In genomic region chr7:48089415-48089975, GRCh38 we compare ENCODE assay signal across 8 cellular contexts. TPM values are rescaled to one million over a fixed set of nuclear protein-coding genes. Genes with fewer than 3 reads are reported as not detected.
DNase-seq lines count a peak whose midpoint lies in the region; ATAC-seq and TF ChIP-seq lines count a peak whose summit lies in the region.

No MANE protein-coding gene starts in this region.

- H3K27ac ChIP-seq in esophagus (ENCODE audit: low read depth in 2 of 2, low read length in 1 of 2) = peak overlapping the region; percentile 88 to 98
- H3K27ac ChIP-seq in upper lobe of right lung = peak overlapping the region; percentile 92

- peak overlapping the region; percentile 48 for H3K4me3 ChIP-seq in Jurkat, Clone E6-1 (ENCODE audit: low read length)
- peak overlapping the region; percentile 82 to 86 for H3K4me3 ChIP-seq in esophagus (ENCODE audit: low read depth in 1 of 2, low read length in 2 of 2)
- peak overlapping the region; percentile 85 for H3K4me3 ChIP-seq in upper lobe of right lung

- no peaks in the 10 kb centered on the region for H3K27me3 Mint-ChIP-seq in natural killer cell treated with Interleukin-12 subunit alpha and Interleukin-12 subunit beta and Interleukin-15 and Interleukin-18, amount 100 ng/mL, for 72 hours

- intact Hi-C loops in upper lobe of right lung (cut with DNase I) = no loop called here

- H3K36me3 Mint-ChIP-seq in natural killer cell treated with Interleukin-12 subunit alpha and Interleukin-12 subunit beta and Interleukin-15 and Interleukin-18, amount 100 ng/mL, for 72 hours = peaks cover 26% of the 10 kb centered on the region

- in situ Hi-C loops in Caki2 (cut with HindIII; ENCODE audit: low pct_unique_long_range_greater_than_20kb, low sequenced_read_pairs) = no loop called here

- H3K27me3 ChIP-seq in esophagus (ENCODE audit: control insufficient read depth in 1 of 2, insufficient read depth in 2 of 2, low read length in 2 of 2) (no peaks in the 10 kb centered on the region), upper lobe of right lung (no peaks in the 10 kb centered on the region)

- peaks cover 70 to 76% of the 10 kb centered on the region in 2 donors for H3K4me1 Mint-ChIP-seq in natural killer cell treated with Interleukin-12 subunit alpha and Interleukin-12 subunit beta and Interleukin-15 and Interleukin-18, amount 100 ng/mL, for 72 hours (ENCODE audit: low read depth in 2 of 2)

- H3K4me1 ChIP-seq in esophagus (ENCODE audit: control insufficient read depth in 2 of 2, insufficient read depth in 2 of 2, low read length in 1 of 2) = peaks cover 3 to 11% of the 10 kb centered on the region in 2 donors
- H3K4me1 ChIP-seq in upper lobe of right lung = peaks cover 43% of the 10 kb centered on the region

- no peak for TF ChIP-seq CTCF in upper lobe of right lung (IDR thresholded peaks at IDR 0.05)

- peaks cover 2 to 5% of the 10 kb centered on the region in 2 donors for H3K36me3 ChIP-seq in esophagus (ENCODE audit: control insufficient read depth in 2 of 2, insufficient read depth in 2 of 2, low read length in 1 of 2)
- H3K36me3 ChIP-seq in upper lobe of right lung = peaks cover 22% of the 10 kb centered on the region

- H3K27ac Mint-ChIP-seq in natural killer cell treated with Interleukin-12 subunit alpha and Interleukin-12 subunit beta and Interleukin-15 and Interleukin-18, amount 100 ng/mL, for 72 hours = peak overlapping the region; percentile 97 to 100

- ATAC-seq in GM21576 (IDR thresholded peaks at IDR 0.05; ENCODE audit: unreplicated experiment) (peak; percentile 8), upper lobe of right lung (peak; percentile 60)
- ATAC-seq in natural killer cell treated with Interleukin-12 subunit alpha and Interleukin-12 subunit beta and Interleukin-15 and Interleukin-18, amount 100 ng/mL, for 72 hours = peak; percentile 50 to 51

- peak overlapping the region; percentile 91 for H3K4me3 Mint-ChIP-seq in natural killer cell treated with Interleukin-12 subunit alpha and Interleukin-12 subunit beta and Interleukin-15 and Interleukin-18, amount 100 ng/mL, for 72 hours

- H3K9me3 Mint-ChIP-seq in natural killer cell treated with Interleukin-12 subunit alpha and Interleukin-12 subunit beta and Interleukin-15 and Interleukin-18, amount 100 ng/mL, for 72 hours = no peaks in the 10 kb centered on the region

- 2 to 3% methylated on average over 47 to 53 of the region's 53 CpGs for WGBS in esophagus, 2 donors

- H3K9me3 ChIP-seq in esophagus (ENCODE audit: control insufficient read depth in 2 of 2, insufficient read depth in 1 of 2, low read depth in 1 of 2, low read length in 1 of 2) (no peaks in the 10 kb centered on the region), upper lobe of right lung (no peaks in the 10 kb centered on the region)

- peak; percentile 29 for DNase-seq in Caki2 (ENCODE audit: low read depth)
- DNase-seq in Jurkat, Clone E6-1 (ENCODE audit: low read depth, low spot score) = no peak
- DNase-seq in activated CD4-positive, alpha-beta T cell treated with anti-CD3 and anti-CD28 coated beads, Interleukin-2, amount 50 U/mL, for 4 hours = peak; percentile 62 to 70
- DNase-seq in natural killer cell treated with Interleukin-12 subunit alpha and Interleukin-12 subunit beta and Interleukin-15 and Interleukin-18, amount 100 ng/mL, for 72 hours (ENCODE audit: low spot score) = peak; percentile 82
- DNase-seq in upper lobe of right lung = peak; percentile 89
- no peak for DNase-seq in NCI-H2081 treated with DMSO at 0.1 percent for 48 hours (lab: John Stamatoyannopoulos, UW)

RNA-seq across cellular contexts. Expression of gene UPP1, which starts 0.4 kb away (rescaled TPM):
- total RNA-seq in Caki2 (2014; rRNA removed; shearing (Covaris generic); ENCODE audit: low replicate concordance) = 163 and 175 TPM in 2 replicates
- polyA plus RNA-seq in Jurkat, Clone E6-1 (2012; ENCODE audit: insufficient read depth, insufficient read length) = 6.8 TPM
- polyA plus RNA-seq in esophagus = 100 to 1,000 TPM; 134 to 211 TPM
- total RNA-seq in natural killer cell treated with Interleukin-12 subunit alpha and Interleukin-12 subunit beta and Interleukin-15 and Interleukin-18, amount 100 ng/mL, for 72 hours = 100 to 1,000 TPM in 1 of 2 donors, 10 to 100 TPM in 1; 93.2 to 145 TPM
- total RNA-seq in upper lobe of right lung = 68.9 TPM

RNA-seq across cellular contexts. Expression of gene C7orf57, which starts 54.2 kb away (rescaled TPM):
- total RNA-seq in Caki2 (2014; rRNA removed; shearing (Covaris generic); ENCODE audit: low replicate concordance) = 0.26 and 1.6 TPM in 2 replicates
- not detected for polyA plus RNA-seq in Jurkat, Clone E6-1 (2012; ENCODE audit: insufficient read depth, insufficient read length)
- polyA plus RNA-seq in esophagus = under 1 TPM; 0.73 to 0.80 TPM
- under 1 TPM; 0.56 to 0.57 TPM for total RNA-seq in natural killer cell treated with Interleukin-12 subunit alpha and Interleukin-12 subunit beta and Interleukin-15 and Interleukin-18, amount 100 ng/mL, for 72 hours
- total RNA-seq in upper lobe of right lung = not detected

Comparison
In these comparisons a context has a peak if more than half of its experiments do, and no peak if none do; other contexts are left out.
1. DNase-seq: peak in Caki2 (single experiment), activated CD4-positive, alpha-beta T cell treated with anti-CD3 and anti-CD28 coated beads, Interleukin-2, amount 50 U/mL, for 4 hours (2 of 2), natural killer cell treated with Interleukin-12 subunit alpha and Interleukin-12 subunit beta and Interleukin-15 and Interleukin-18, amount 100 ng/mL, for 72 hours (single experiment) and upper lobe of right lung (single experiment); none in Jurkat, Clone E6-1 (single experiment) and NCI-H2081 treated with DMSO at 0.1 percent for 48 hours (single experiment).
2. ATAC-seq: peak in every context shown above with its lines; median percentile 60 in upper lobe of right lung; 50 in natural killer cell treated with Interleukin-12 subunit alpha and Interleukin-12 subunit beta and Interleukin-15 and Interleukin-18, amount 100 ng/mL, for 72 hours; 8 in GM21576.
3. Peak in every context shown above with its lines, with median percentiles within 50 percentile points of each other: H3K4me3 ChIP-seq.